In genomic region chrX:153582896-153583295, GRCh38 we compare ENCODE assay signal across 8 cellular contexts. TPM values are rescaled to one million over a fixed set of nuclear protein-coding genes. Genes with fewer than 3 reads are reported as not detected.
DNase-seq lines count a peak whose midpoint lies in the region; ATAC-seq and TF ChIP-seq lines count a peak whose summit lies in the region.

No MANE protein-coding gene starts in this region.

- DNase-seq in GM10266 (ENCODE audit: extremely low spot score) (peak; percentile 87), NB4 (ENCODE audit: low read depth) (peak; percentile 89), glutamatergic neuron (peak; percentile 60), AG08396 (ENCODE audit: low spot score) (no peak), progenitor cell of endocrine pancreas (ENCODE audit: low spot score, unreplicated experiment) (no peak)
- DNase-seq in activated CD4-positive, alpha-beta memory T cell treated with anti-CD3 and anti-CD28 coated beads, Interleukin-2, amount 10 ng/mL, durations not matched to agents 7 days and 5 days = peak; percentile 60
- DNase-seq in stimulated activated CD8-positive, alpha-beta memory T cell treated with anti-CD3 and anti-CD28 coated beads, Interleukin-15, amount 100 ng/mL, for 48 hours (ENCODE audit: low read depth in 2 of 2) = peak; percentile 38 to 55

- no peak overlapping the region for H3K4me3 Mint-ChIP-seq in activated CD4-positive, alpha-beta memory T cell treated with anti-CD3 and anti-CD28 coated beads, Interleukin-2, amount 10 ng/mL, durations not matched to agents 7 days and 5 days
- H3K4me3 Mint-ChIP-seq in glutamatergic neuron (ENCODE audit: unreplicated experiment) = peak overlapping the region; percentile 59
- H3K4me3 Mint-ChIP-seq in progenitor cell of endocrine pancreas (ENCODE audit: low read depth) = no peak overlapping the region

- peaks cover 9% of the 10 kb centered on the region for H3K36me3 Mint-ChIP-seq in activated CD4-positive, alpha-beta memory T cell treated with anti-CD3 and anti-CD28 coated beads, Interleukin-2, amount 10 ng/mL, durations not matched to agents 7 days and 5 days (ENCODE audit: low read depth)
- H3K36me3 Mint-ChIP-seq in glutamatergic neuron (ENCODE audit: unreplicated experiment) (no peaks in the 10 kb centered on the region), progenitor cell of endocrine pancreas (ENCODE audit: insufficient read depth) (peaks cover 5% of the 10 kb centered on the region)

- CTCF ChIA-PET in activated CD4-positive, alpha-beta memory T cell treated with anti-CD3 and anti-CD28 coated beads, Interleukin-2, amount 10 ng/mL, durations not matched to agents 7 days and 5 days (lab: Charles Lee) = no interaction called here

- no peak overlapping the region for H3K27ac Mint-ChIP-seq in activated CD4-positive, alpha-beta memory T cell treated with anti-CD3 and anti-CD28 coated beads, Interleukin-2, amount 10 ng/mL, durations not matched to agents 7 days and 5 days
- H3K27ac Mint-ChIP-seq in glutamatergic neuron (ENCODE audit: unreplicated experiment) (peak overlapping the region; percentile 28), progenitor cell of endocrine pancreas (no peak overlapping the region)

- TF ChIP-seq CTCF in GM10266 (IDR thresholded peaks at IDR 0.05; ENCODE audit: control insufficient read depth, insufficient read depth, low read depth, missing control alignments) = no peak
- no peak for TF ChIP-seq CTCF in NB4 (IDR thresholded peaks at IDR 0.05; ENCODE audit: low read depth, low read length)
- no peak for TF ChIP-seq CTCF in glutamatergic neuron (IDR thresholded peaks at IDR 0.05; ENCODE audit: partially characterized antibody, unreplicated experiment)
- TF ChIP-seq CTCF in progenitor cell of endocrine pancreas (IDR thresholded peaks at IDR 0.05; ENCODE audit: unreplicated experiment) = no peak

- H3K9me3 Mint-ChIP-seq in activated CD4-positive, alpha-beta memory T cell treated with anti-CD3 and anti-CD28 coated beads, Interleukin-2, amount 10 ng/mL, durations not matched to agents 7 days and 5 days = no peaks in the 10 kb centered on the region
- H3K9me3 Mint-ChIP-seq in glutamatergic neuron (ENCODE audit: unreplicated experiment) = no peaks in the 10 kb centered on the region
- H3K9me3 Mint-ChIP-seq in progenitor cell of endocrine pancreas (ENCODE audit: low read depth) = peaks cover 14% of the 10 kb centered on the region

- no peaks in the 10 kb centered on the region for H3K27me3 Mint-ChIP-seq in activated CD4-positive, alpha-beta memory T cell treated with anti-CD3 and anti-CD28 coated beads, Interleukin-2, amount 10 ng/mL, durations not matched to agents 7 days and 5 days
- H3K27me3 Mint-ChIP-seq in glutamatergic neuron (ENCODE audit: unreplicated experiment) = peaks cover 6% of the 10 kb centered on the region
- H3K27me3 Mint-ChIP-seq in progenitor cell of endocrine pancreas = peaks cover 10% of the 10 kb centered on the region

- POLR2A ChIA-PET in activated CD4-positive, alpha-beta memory T cell treated with anti-CD3 and anti-CD28 coated beads, Interleukin-2, amount 10 ng/mL, durations not matched to agents 7 days and 5 days (lab: Charles Lee) = interaction anchor here (0.8 kb wide), 1 partner anchor 15 kb away, joined by 3 read pairs; no protein-coding TSS in a partner anchor

- no peak overlapping the region for H3K4me3 ChIP-seq in NB4 (ENCODE audit: low read depth, low read length)

- TF ChIP-seq POLR2A in NB4 (IDR thresholded peaks at IDR 0.05; ENCODE audit: extremely low read depth, insufficient read length) = no peak

- H3K4me1 Mint-ChIP-seq in activated CD4-positive, alpha-beta memory T cell treated with anti-CD3 and anti-CD28 coated beads, Interleukin-2, amount 10 ng/mL, durations not matched to agents 7 days and 5 days = peaks cover 17% of the 10 kb centered on the region
- H3K4me1 Mint-ChIP-seq in glutamatergic neuron (ENCODE audit: low read depth, unreplicated experiment) = peaks cover 11% of the 10 kb centered on the region
- peaks cover 3% of the 10 kb centered on the region for H3K4me1 Mint-ChIP-seq in progenitor cell of endocrine pancreas (ENCODE audit: low read depth)

- ATAC-seq in GM21717 (IDR thresholded peaks at IDR 0.05; ENCODE audit: unreplicated experiment) = peak; percentile 93

RNA-seq across cellular contexts. Expression of gene CCNQ, which starts 16.0 kb away (rescaled TPM):
- 10 to 100 TPM; 21.1 to 21.8 TPM for total RNA-seq in activated CD4-positive, alpha-beta memory T cell treated with anti-CD3 and anti-CD28 coated beads, Interleukin-2, amount 10 ng/mL, durations not matched to agents 7 days and 5 days
- total RNA-seq in glutamatergic neuron (ENCODE audit: unreplicated experiment) (28.9 TPM), progenitor cell of endocrine pancreas (19.1 and 19.2 TPM in 2 replicates)

Comparison
In these comparisons a context has a peak if more than half of its experiments do, and no peak if none do; other contexts are left out.
1. DNase-seq: peak in GM10266 (single experiment), NB4 (single experiment), activated CD4-positive, alpha-beta memory T cell treated with anti-CD3 and anti-CD28 coated beads, Interleukin-2, amount 10 ng/mL, durations not matched to agents 7 days and 5 days (single experiment), glutamatergic neuron (single experiment) and stimulated activated CD8-positive, alpha-beta memory T cell treated with anti-CD3 and anti-CD28 coated beads, Interleukin-15, amount 100 ng/mL, for 48 hours (2 of 2); none in AG08396 (single experiment) and progenitor cell of endocrine pancreas (single experiment).